ENCODE assay signal across 23 cellular contexts in the genomic region with DNA sequence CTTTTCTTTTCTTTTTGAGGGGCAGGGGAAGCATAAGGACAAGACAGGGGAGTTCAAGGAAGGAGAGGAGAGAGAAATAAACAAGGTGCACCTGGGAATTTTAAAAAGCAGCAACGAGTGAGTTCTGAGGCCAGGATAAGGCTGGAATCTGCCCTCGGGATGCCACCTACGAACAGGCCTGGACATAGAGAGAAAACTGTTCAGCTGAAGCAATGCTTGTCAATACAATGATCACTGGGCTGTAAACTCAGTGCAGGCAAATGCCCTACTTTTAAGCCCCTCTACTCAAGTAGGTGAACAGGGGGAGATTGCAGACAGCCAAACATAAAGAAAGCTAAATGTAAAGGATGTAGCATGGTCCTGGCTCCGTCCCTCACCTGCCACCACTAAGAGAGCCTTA.
"Had no signal": no experiment of that assay in that cellular context is flagged by ENCODE, and none has a peak within 500 bp of the region (broad histone marks: within the 10 kb centered on the region; RNA-seq: fewer than 3 reads in every experiment).

No MANE protein-coding gene starts in this region.

- H3K9me3 ChIP-seq: colonic mucosa, esophagus squamous epithelium, gastrocnemius medialis, gastroesophageal sphincter, heart left ventricle, heart right ventricle had no signal

- H3K4me1 ChIP-seq: colonic mucosa, esophagus squamous epithelium, foreskin keratinocyte, gastrocnemius medialis, gastroesophageal sphincter, heart left ventricle, heart right ventricle had no signal

- H3K4me3 Mint-ChIP-seq: dendritic cell treated with granulocyte-macrophage colony-stimulating factor and Interleukin-4, amounts not matched to agents 40 ng/mL and 50 ng/mL, for 4 days; effector memory CD8-positive, alpha-beta T cell; endodermal cell had no signal

- H3K27me3 ChIP-seq: colonic mucosa, foreskin keratinocyte, gastrocnemius medialis, gastroesophageal sphincter, heart left ventricle had no signal

- H3K9me3 Mint-ChIP-seq: effector memory CD8-positive, alpha-beta T cell had no signal

- H3K27ac Mint-ChIP-seq: dendritic cell treated with granulocyte-macrophage colony-stimulating factor and Interleukin-4, amounts not matched to agents 40 ng/mL and 50 ng/mL, for 4 days; effector memory CD8-positive, alpha-beta T cell; endodermal cell had no signal

- H3K4me3 ChIP-seq: colonic mucosa, coronary artery, dorsolateral prefrontal cortex, esophagus squamous epithelium, gastrocnemius medialis, gastroesophageal sphincter, heart left ventricle, heart right ventricle had no signal

- H3K36me3 ChIP-seq: colonic mucosa, esophagus squamous epithelium, gastrocnemius medialis, gastroesophageal sphincter, heart left ventricle, heart right ventricle had no signal

- DNase-seq: cortex of kidney; dermis blood vessel endothelial cell; dorsolateral prefrontal cortex; effector CD4-positive, alpha-beta T cell; effector CD8-positive, alpha-beta T cell; effector memory CD4-positive, alpha-beta T cell; effector memory CD8-positive, alpha-beta T cell; endodermal cell; erythroblast; esophagus squamous epithelium; foreskin fibroblast; foreskin keratinocyte; foreskin melanocyte; gastrocnemius medialis; glutamatergic neuron; head of caudate nucleus; heart left ventricle; heart right ventricle had no signal

- H3K27me3 Mint-ChIP-seq: dendritic cell treated with granulocyte-macrophage colony-stimulating factor and Interleukin-4, amounts not matched to agents 40 ng/mL and 50 ng/mL, for 4 days; effector memory CD8-positive, alpha-beta T cell had no signal

- H3K27ac ChIP-seq: colonic mucosa, coronary artery, dorsolateral prefrontal cortex, epithelial cell of prostate, esophagus squamous epithelium, foreskin keratinocyte, gastrocnemius medialis, gastroesophageal sphincter, heart left ventricle, heart right ventricle had no signal
